Comparison of ENCODE assay signal across 17 cellular contexts in the genomic region with DNA sequence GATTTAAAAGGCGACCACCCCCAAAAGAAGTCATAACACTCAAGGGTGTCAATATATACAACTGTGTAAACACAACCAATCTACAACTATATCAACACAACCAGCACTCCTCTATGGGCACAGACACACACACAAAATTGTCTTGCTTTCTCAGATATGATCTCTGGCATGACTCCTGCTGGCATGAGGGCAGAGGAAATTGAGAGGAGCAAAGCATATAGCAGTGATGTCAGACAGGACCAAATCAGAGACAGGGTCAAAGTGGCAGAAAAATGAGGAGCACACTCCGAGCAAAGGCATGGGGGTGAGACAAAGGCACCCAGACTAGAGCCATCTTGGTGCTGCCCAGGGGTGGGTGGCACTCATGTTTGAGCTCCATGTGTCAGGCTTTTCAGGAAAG. TPM values are rescaled to one million over a fixed set of nuclear protein-coding genes. Genes with fewer than 3 reads are reported as not detected.
DNase-seq lines count a peak whose midpoint lies in the region; ATAC-seq and TF ChIP-seq lines count a peak whose summit lies in the region.
"Had no signal": no experiment of that assay in that cellular context is flagged by ENCODE, and none has a peak within 500 bp of the region (broad histone marks: within the 10 kb centered on the region; RNA-seq: fewer than 3 reads in every experiment).

No MANE protein-coding gene starts in this region.

- H3K4me2 ChIP-seq in SK-N-SH (no peak overlapping the region), Loucy (ENCODE audit: low read depth, low read length, poor library complexity, severe bottlenecking) (peak overlapping the region; percentile 10)

- H4K20me1 ChIP-seq in SK-N-SH (ENCODE audit: insufficient read depth) (no peaks in the 10 kb centered on the region), Loucy (ENCODE audit: insufficient read depth, low read length, poor library complexity, severe bottlenecking) (peaks cover 3% of the 10 kb centered on the region)

- peak overlapping the region in 1 of 2 experiments; percentile 58; a peak in 2 of 4 replicates for H3K27ac ChIP-seq in SK-N-SH (ENCODE audit: low read depth in 2 of 2, low read length in 1 of 2)
- H3K27ac ChIP-seq: GM23248 had no signal

- no peaks in the 10 kb centered on the region for H3K27me3 ChIP-seq in SK-N-SH (ENCODE audit: insufficient read depth)
- no peaks in the 10 kb centered on the region for H3K27me3 ChIP-seq in Loucy (ENCODE audit: insufficient read depth, low read length, poor library complexity, severe bottlenecking)
- H3K27me3 ChIP-seq: BLaER1 treated with 17β-estradiol and CSF1 and Interleukin-3, amounts not matched to agents 10 nM and 100 nM had no signal

- H2AFZ ChIP-seq in SK-N-SH (ENCODE audit: low read depth) (no peak overlapping the region), Loucy (ENCODE audit: low read length) (no peak overlapping the region)
- H2AFZ ChIP-seq: GM23248 had no signal

- H3K9ac ChIP-seq in SK-N-SH (no peak overlapping the region), Loucy (ENCODE audit: low read depth, low read length, poor library complexity, severe bottlenecking) (peak overlapping the region; percentile 13)
- H3K9ac ChIP-seq: BLaER1 treated with 17β-estradiol and CSF1 and Interleukin-3, amounts not matched to agents 10 nM and 100 nM; GM23248 had no signal

- H3K27me3 Mint-ChIP-seq in endothelial cell (ENCODE audit: unreplicated experiment): peaks cover 10% of the 10 kb centered on the region
- H3K27me3 Mint-ChIP-seq in activated CD8-positive, alpha-beta T cell treated with anti-CD3 and anti-CD28 coated beads, Interleukin-2, amount 10 ng/mL, durations not matched to agents 7 days and 5 days (ENCODE audit: low read depth): no peaks in the 10 kb centered on the region
- H3K27me3 Mint-ChIP-seq: CD4-positive, alpha-beta memory T cell had no signal

- H3K9me2 ChIP-seq in SK-N-SH (no peaks in the 10 kb centered on the region), Loucy (replicated peaks; ENCODE audit: low read depth, low read length) (no peaks in the 10 kb centered on the region)

- CTCF ChIA-PET in SK-N-SH (lab: Yijun Ruan, JAX): interaction anchor here (0.7 to 4.3 kb wide), 3 partner anchors 8 to 47 kb away, joined by 3 to 25 read pairs (median 3); no protein-coding TSS in a partner anchor
- CTCF ChIA-PET in activated CD8-positive, alpha-beta T cell treated with anti-CD3 and anti-CD28 coated beads, Interleukin-2, amount 10 ng/mL, durations not matched to agents 7 days and 5 days (lab: Charles Lee): interaction anchor here (4.4 to 9.0 kb wide), 2 partner anchors 10 to 31 kb away, joined by 23 to 88 read pairs; partner anchors contain the start of genes IRGQ and ZNF576

- DNase-seq in SK-N-SH (peak; percentile 53), endothelial cell (ENCODE audit: low spot score) (no peak), NCI-H345 (lab: John Stamatoyannopoulos, UW) (no peak)
- DNase-seq in activated CD4-positive, CD25-positive, alpha-beta regulatory T cell (lab: John Stamatoyannopoulos, UW): no peak
- no peak for DNase-seq in activated CD8-positive, alpha-beta T cell treated with anti-CD3 and anti-CD28 coated beads, Interleukin-2, amount 10 ng/mL, durations not matched to agents 7 days and 5 days
- DNase-seq: 8988T; AML-193; CD4-positive, alpha-beta memory T cell; DMS79 treated with DMSO at 0.1 percent for 48 hours; EL; GM23248; H9 had no signal

- POLR2A ChIA-PET in SK-N-SH (lab: Yijun Ruan, JAX): interaction anchor here (0.6 kb wide), 1 partner anchor 213 kb away, joined by 3 read pairs; no protein-coding TSS in a partner anchor
- POLR2A ChIA-PET in activated CD8-positive, alpha-beta T cell treated with anti-CD3 and anti-CD28 coated beads, Interleukin-2, amount 10 ng/mL, durations not matched to agents 7 days and 5 days (lab: Charles Lee): interaction anchor here (1.3 kb wide), 1 partner anchor 9 kb away, joined by 3 read pairs; no protein-coding TSS in a partner anchor

- no peak for ATAC-seq in SK-N-SH treated with all-trans-retinoic acid at 6 μM for 48 hours
- no peak for ATAC-seq in activated CD8-positive, alpha-beta T cell treated with anti-CD3 and anti-CD28 coated beads, Interleukin-2, amount 10 ng/mL, durations not matched to agents 7 days and 5 days
- ATAC-seq: HepG2 had no signal

- H3K9me3 Mint-ChIP-seq in endothelial cell (ENCODE audit: unreplicated experiment): no peaks in the 10 kb centered on the region
- no peaks in the 10 kb centered on the region for H3K9me3 Mint-ChIP-seq in activated CD8-positive, alpha-beta T cell treated with anti-CD3 and anti-CD28 coated beads, Interleukin-2, amount 10 ng/mL, durations not matched to agents 7 days and 5 days (ENCODE audit: insufficient read depth)
- H3K9me3 Mint-ChIP-seq: CD4-positive, alpha-beta memory T cell; H9 had no signal

- no peak overlapping the region for H3K27ac Mint-ChIP-seq in endothelial cell (ENCODE audit: unreplicated experiment)
- H3K27ac Mint-ChIP-seq in activated CD8-positive, alpha-beta T cell treated with anti-CD3 and anti-CD28 coated beads, Interleukin-2, amount 10 ng/mL, durations not matched to agents 7 days and 5 days: no peak overlapping the region
- H3K27ac Mint-ChIP-seq: H9 had no signal

- TF ChIP-seq RAD21 in SK-N-SH (IDR thresholded peaks at IDR 0.05; ENCODE audit: low read length): no peak

- H3K79me2 ChIP-seq in SK-N-SH (ENCODE audit: insufficient read depth): peaks cover 21% of the 10 kb centered on the region; the same call in 1 of the 2 replicates
- peaks cover 65% of the 10 kb centered on the region for H3K79me2 ChIP-seq in Loucy (ENCODE audit: insufficient read depth, low read length)

- 80% methylated on average over 2 of the region's 2 CpGs for WGBS in SK-N-SH (ENCODE audit: low lambda C conversion rate)

- H3K36me3 Mint-ChIP-seq in endothelial cell (ENCODE audit: low read depth, unreplicated experiment): peaks cover 17% of the 10 kb centered on the region
- peaks cover 27% of the 10 kb centered on the region for H3K36me3 Mint-ChIP-seq in activated CD8-positive, alpha-beta T cell treated with anti-CD3 and anti-CD28 coated beads, Interleukin-2, amount 10 ng/mL, durations not matched to agents 7 days and 5 days (ENCODE audit: low read depth)

- H3K9me3 ChIP-seq in SK-N-SH (no peaks in the 10 kb centered on the region), Loucy (ENCODE audit: insufficient read depth, low read depth, low read length) (no peaks in the 10 kb centered on the region)

- H3K36me3 ChIP-seq in SK-N-SH (replicated peaks in 1 of 2; ENCODE audit: control insufficient read depth in 1 of 2, insufficient read depth in 2 of 2, low read length in 1 of 2) (peaks cover 15 to 20% of the 10 kb centered on the region in 2 experiments), Loucy (ENCODE audit: insufficient read depth, low read length) (peaks cover 3% of the 10 kb centered on the region; the same call in 1 of the 2 replicates)

- no peak overlapping the region for H3K4me3 ChIP-seq in SK-N-SH (ENCODE audit: low read depth in 2 of 2, low read length in 1 of 2)
- no peak overlapping the region for H3K4me3 ChIP-seq in Loucy (ENCODE audit: low read length, poor library complexity, severe bottlenecking)
- H3K4me3 ChIP-seq: GM23248 had no signal

- no peak for TF ChIP-seq EP300 in SK-N-SH (IDR thresholded peaks at IDR 0.05; ENCODE audit: borderline replicate concordance in 1 of 2, low read depth in 1 of 2, low read length in 1 of 2)

- peaks cover 0 to 14% of the 10 kb centered on the region in 2 experiments; a peak in 1 of 4 replicates for H3K4me1 ChIP-seq in SK-N-SH (ENCODE audit: control insufficient read depth in 1 of 2, insufficient read depth in 2 of 2, low read depth in 1 of 2, low read length in 1 of 2)
- H3K4me1 ChIP-seq in Loucy (ENCODE audit: insufficient read depth, low read length, poor library complexity, severe bottlenecking): peaks cover 44% of the 10 kb centered on the region

- TF ChIP-seq CTCF in SK-N-SH (IDR thresholded peaks at IDR 0.05) (no peak), Loucy (conservative IDR thresholded peaks at IDR 0.05; ENCODE audit: low read length) (no peak), endothelial cell (IDR thresholded peaks at IDR 0.05; ENCODE audit: unreplicated experiment) (no peak)

- H3K4me3 Mint-ChIP-seq in endothelial cell (ENCODE audit: unreplicated experiment): peak overlapping the region; percentile 65
- H3K4me3 Mint-ChIP-seq in activated CD8-positive, alpha-beta T cell treated with anti-CD3 and anti-CD28 coated beads, Interleukin-2, amount 10 ng/mL, durations not matched to agents 7 days and 5 days: no peak overlapping the region
- H3K4me3 Mint-ChIP-seq: CD4-positive, alpha-beta memory T cell; H9 had no signal

- peaks cover 6% of the 10 kb centered on the region for H3K4me1 Mint-ChIP-seq in endothelial cell (ENCODE audit: unreplicated experiment)
- peaks cover 43% of the 10 kb centered on the region for H3K4me1 Mint-ChIP-seq in activated CD8-positive, alpha-beta T cell treated with anti-CD3 and anti-CD28 coated beads, Interleukin-2, amount 10 ng/mL, durations not matched to agents 7 days and 5 days (ENCODE audit: low read depth)

- peaks cover 3% of the 10 kb centered on the region for H3F3A ChIP-seq in SK-N-SH (replicated peaks; ENCODE audit: insufficient read depth)
- 0 out of 2 replicates have a peak, but pooled peaks cover 4% of the 10 kb centered on the region for H3F3A ChIP-seq in Loucy (ENCODE audit: low read depth)

RNA-seq across cellular contexts. Expression of gene IRGQ, which starts 9.6 kb away (rescaled TPM):
- 8.4 and 10.8 TPM in 2 replicates for polyA plus RNA-seq in SK-N-SH (2012; rRNA removed)
- polyA plus RNA-seq in SK-N-SH (2012; cell fraction: cytosol; rRNA removed): 9.4 and 10.2 TPM in 2 replicates
- 27.5 and 30.0 TPM in 2 replicates for polyA plus RNA-seq in SK-N-SH (2012; cell fraction: nucleus; rRNA removed)
- total RNA-seq in endothelial cell (ENCODE audit: unreplicated experiment): 48.6 TPM
- 10 to 100 TPM; 11.2 to 14.0 TPM for total RNA-seq in activated CD8-positive, alpha-beta T cell treated with anti-CD3 and anti-CD28 coated beads, Interleukin-2, amount 10 ng/mL, durations not matched to agents 7 days and 5 days

RNA-seq across cellular contexts. Expression of gene ZNF576, which starts 10.0 kb away (rescaled TPM):
- 12.8 and 13.6 TPM in 2 replicates for polyA plus RNA-seq in SK-N-SH (2012; rRNA removed)
- 7.0 and 9.4 TPM in 2 replicates for polyA plus RNA-seq in SK-N-SH (2012; cell fraction: cytosol; rRNA removed)
- 8.4 and 9.5 TPM in 2 replicates for polyA plus RNA-seq in SK-N-SH (2012; cell fraction: nucleus; rRNA removed)
- 10.7 TPM for total RNA-seq in endothelial cell (ENCODE audit: unreplicated experiment)
- total RNA-seq in activated CD8-positive, alpha-beta T cell treated with anti-CD3 and anti-CD28 coated beads, Interleukin-2, amount 10 ng/mL, durations not matched to agents 7 days and 5 days: 10 to 100 TPM; 14.1 to 17.3 TPM

RNA-seq across cellular contexts. Expression of gene PINLYP, which starts 10.7 kb away (rescaled TPM):
- 5.5 and 6.5 TPM in 2 replicates for polyA plus RNA-seq in SK-N-SH (2012; rRNA removed)
- 2.8 and 5.4 TPM in 2 replicates for polyA plus RNA-seq in SK-N-SH (2012; cell fraction: cytosol; rRNA removed)
- polyA plus RNA-seq in SK-N-SH (2012; cell fraction: nucleus; rRNA removed): 8.0 and 9.2 TPM in 2 replicates
- total RNA-seq in endothelial cell (ENCODE audit: unreplicated experiment): 3.4 TPM
- 1 to 10 TPM; 7.4 to 8.9 TPM for total RNA-seq in activated CD8-positive, alpha-beta T cell treated with anti-CD3 and anti-CD28 coated beads, Interleukin-2, amount 10 ng/mL, durations not matched to agents 7 days and 5 days

RNA-seq across cellular contexts. Expression of gene XRCC1, which starts 11.0 kb away (rescaled TPM):
- polyA plus RNA-seq in SK-N-SH (2012; rRNA removed): 24.7 and 30.3 TPM in 2 replicates
- polyA plus RNA-seq in SK-N-SH (2012; cell fraction: cytosol; rRNA removed): 13.2 and 16.4 TPM in 2 replicates
- polyA plus RNA-seq in SK-N-SH (2012; cell fraction: nucleus; rRNA removed): 20.2 and 25.7 TPM in 2 replicates
- total RNA-seq in endothelial cell (ENCODE audit: unreplicated experiment): 45.1 TPM
- 10 to 100 TPM; 46.5 to 48.4 TPM for total RNA-seq in activated CD8-positive, alpha-beta T cell treated with anti-CD3 and anti-CD28 coated beads, Interleukin-2, amount 10 ng/mL, durations not matched to agents 7 days and 5 days

RNA-seq across cellular contexts. Expression of gene SRRM5, which starts 25.5 kb away (rescaled TPM):
- polyA plus RNA-seq in SK-N-SH (2012; rRNA removed): 0.15 and 0.19 TPM in 2 replicates
- 0.06 and 0.08 TPM in 2 replicates for polyA plus RNA-seq in SK-N-SH (2012; cell fraction: cytosol; rRNA removed)
- 1.3 and 1.4 TPM in 2 replicates for polyA plus RNA-seq in SK-N-SH (2012; cell fraction: nucleus; rRNA removed)
- 0.26 TPM for total RNA-seq in endothelial cell (ENCODE audit: unreplicated experiment)
- total RNA-seq in activated CD8-positive, alpha-beta T cell treated with anti-CD3 and anti-CD28 coated beads, Interleukin-2, amount 10 ng/mL, durations not matched to agents 7 days and 5 days: under 1 TPM; 0.71 to 0.73 TPM
- total RNA-seq: GM23248, HT1080 had no signal
- polyA plus RNA-seq: GM23248 had no signal
